7 cellular contexts compared by ENCODE assay signal in the genomic region with DNA sequence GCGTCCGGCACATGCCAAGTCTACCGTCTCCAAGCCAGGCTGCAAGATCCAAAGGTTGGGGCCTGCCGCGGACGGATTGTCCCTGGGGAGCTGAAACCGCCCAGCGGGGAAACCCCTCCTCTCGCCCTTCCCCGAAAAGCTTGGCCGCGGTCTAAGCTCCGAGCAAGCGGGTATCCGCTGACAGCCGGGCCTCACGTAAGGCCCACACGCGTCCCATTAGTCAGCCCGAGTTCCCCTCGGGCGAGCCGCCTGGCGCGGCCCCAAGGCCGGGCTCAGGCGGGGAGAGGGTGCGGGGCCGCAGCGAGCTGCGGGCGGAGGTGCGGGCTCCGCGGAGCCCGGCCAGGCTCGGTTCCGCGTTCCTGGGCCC. TPM values are rescaled to one million over a fixed set of nuclear protein-coding genes. Genes with fewer than 3 reads are reported as not detected.
DNase-seq lines count a peak whose midpoint lies in the region; ATAC-seq and TF ChIP-seq lines count a peak whose summit lies in the region.

No MANE protein-coding gene starts in this region.

- DNase-seq in GDM1 (lab: John Stamatoyannopoulos, UW) (peak; percentile 32), GOT3 (lab: John Stamatoyannopoulos, UW) (peak; percentile 9), esophagus muscularis mucosa (ENCODE audit: extremely low spot score) (no peak), occipital lobe (lab: John Stamatoyannopoulos, UW) (peak; percentile 20), NCI-H187 treated with DMSO at 0.1 percent for 48 hours (lab: John Stamatoyannopoulos, UW) (no peak)

- H3K27me3 ChIP-seq in esophagus muscularis mucosa, result peaks cover 0 to 20% (median 4%) of the 10 kb centered on the region in 4 donors

- intact Hi-C loops in esophagus muscularis mucosa (cut with DNase I), result loop anchor here (5.0 kb wide), 1 partner anchor 48 kb away; no protein-coding TSS in a partner anchor

- no peaks in the 10 kb centered on the region for H3K9me3 ChIP-seq in esophagus muscularis mucosa

- peak overlapping the region; percentile 59 to 81 (median 68) for H3K4me3 ChIP-seq in esophagus muscularis mucosa

- TF ChIP-seq POLR2A in esophagus muscularis mucosa (IDR thresholded peaks at IDR 0.05; ENCODE audit: low read depth), result no peak

- no CpG with 5 or more reads among the region's 39 CpGs for WGBS in esophagus muscularis mucosa

- H3K36me3 ChIP-seq in esophagus muscularis mucosa, result no peaks in the 10 kb centered on the region

- TF ChIP-seq EP300 in esophagus muscularis mucosa (IDR thresholded peaks at IDR 0.05), result peak; percentile 25

- ATAC-seq in SK-N-SH treated with all-trans-retinoic acid at 6 μM for 48 hours (peak; percentile 8; the same call in 2 of the 3 replicates), HG02970 (IDR thresholded peaks at IDR 0.05; ENCODE audit: low FRiP score, unreplicated experiment) (no peak)

- H3K27ac ChIP-seq in esophagus muscularis mucosa (replicated peaks in 1 of 4), result peak overlapping the region; percentile 83 to 98 (median 96)

- H3K4me1 ChIP-seq in esophagus muscularis mucosa, result peaks cover 26 to 85% (median 45%) of the 10 kb centered on the region in 4 donors

- no peak for TF ChIP-seq CTCF in esophagus muscularis mucosa (IDR thresholded peaks at IDR 0.05)

TF ChIP-seq in SK-N-SH treated with all-trans-retinoic acid at 6 μM for 48 hours, 23 proteins besides CTCF, POLR2A, EP300 and RAD21:
- no peak for TF ChIP-seq CSDC2 (CRISPR knock-in tag; IDR thresholded peaks at IDR 0.05)
- TF ChIP-seq TCF4 (CRISPR knock-in tag; IDR thresholded peaks at IDR 0.05; ENCODE audit: borderline replicate concordance), result no peak
- no peak for TF ChIP-seq ISL1 (CRISPR knock-in tag; IDR thresholded peaks at IDR 0.05)

RNA-seq across cellular contexts. Expression of a gene that starts 6.9 kb away (rescaled TPM):
- 10 to 100 TPM; 19.9 to 32.5 (median 26.0) TPM for total RNA-seq in esophagus muscularis mucosa
- 26.0 TPM for total RNA-seq in occipital lobe

Comparison
In these comparisons a context has a peak if more than half of its experiments do, and no peak if none do; other contexts are left out.
1. DNase-seq: peak in GDM1 (single experiment), GOT3 (single experiment) and occipital lobe (single experiment); none in esophagus muscularis mucosa (single experiment) and NCI-H187 treated with DMSO at 0.1 percent for 48 hours (single experiment).